Comparison of ENCODE assay signal across 21 cellular contexts in genomic region chr3:62597481-62597880, GRCh38.
DNase-seq lines count a peak whose midpoint lies in the region; ATAC-seq, FAIRE-seq and TF ChIP-seq lines count a peak whose summit lies in the region.
"Had no signal": no experiment of that assay in that cellular context is flagged by ENCODE, and none has a peak within 500 bp of the region (broad histone marks: within the 10 kb centered on the region; RNA-seq: fewer than 3 reads in every experiment).

No MANE protein-coding gene starts in this region.

- H3K4me1 ChIP-seq in SJCRH30: no peaks in the 10 kb centered on the region; the same call in 1 of the 2 replicates
- H3K4me1 ChIP-seq in fibroblast of lung (ENCODE audit: control insufficient read depth, extremely low read depth, insufficient read depth, low read length): peaks cover 33% of the 10 kb centered on the region
- H3K4me1 ChIP-seq in osteoblast (ENCODE audit: insufficient read depth, low read length): peaks cover 22% of the 10 kb centered on the region
- no peaks in the 10 kb centered on the region for H3K4me1 ChIP-seq in HepG2 (ENCODE audit: insufficient read depth, low read length)

- TF ChIP-seq EP300 in HepG2 (IDR thresholded peaks at IDR 0.05; ENCODE audit: low read depth in 2 of 2, low read length in 2 of 2): no peak
- no peak for TF ChIP-seq EP300 in HepG2 (CRISPR knock-in tag; IDR thresholded peaks at IDR 0.05; ENCODE audit: borderline replicate concordance)

- no CpG with 5 or more reads among the region's 4 CpGs for WGBS in HepG2 (ENCODE audit: low lambda C conversion rate)

- no peak for TF ChIP-seq RAD21 in HepG2 (CRISPR knock-in tag; IDR thresholded peaks at IDR 0.05)

- no peak overlapping the region for H2AFZ ChIP-seq in fibroblast of lung (ENCODE audit: low read length)
- no peak overlapping the region for H2AFZ ChIP-seq in osteoblast (ENCODE audit: low read length)
- H2AFZ ChIP-seq in HepG2 (ENCODE audit: low read length): no peak overlapping the region

- CTCF ChIA-PET in HepG2 (lab: Yijun Ruan, JAX; ENCODE audit: low intra/inter-chr PET ratio, low total read pairs): no interaction called here

- H3K27ac ChIP-seq in SJCRH30 (no peak overlapping the region), fibroblast of lung (ENCODE audit: insufficient read depth, low read length) (no peak overlapping the region), osteoblast (ENCODE audit: low read depth, low read length) (no peak overlapping the region), HepG2 (ENCODE audit: extremely low read length, insufficient read depth, low read length) (no peak overlapping the region)
- H3K27ac ChIP-seq: RWPE1, SK-N-MC had no signal

- H4K20me1 ChIP-seq in fibroblast of lung (ENCODE audit: control insufficient read depth, extremely low read depth, insufficient read depth, low read length): no peaks in the 10 kb centered on the region
- no peaks in the 10 kb centered on the region for H4K20me1 ChIP-seq in osteoblast (ENCODE audit: insufficient read depth, low read length)
- H4K20me1 ChIP-seq in HepG2 (ENCODE audit: insufficient read depth, low read length): no peaks in the 10 kb centered on the region

- no TSS peak for BruUV-seq in HepG2 (replicated peaks; lab: Mats Ljungman, UMichigan)

- H3K4me2 ChIP-seq in fibroblast of lung (ENCODE audit: extremely low read depth, insufficient read depth, low read length) (no peak overlapping the region), osteoblast (ENCODE audit: insufficient read depth, low read length) (no peak overlapping the region), HepG2 (ENCODE audit: low read depth, low read length) (no peak overlapping the region)

- no peak for ATAC-seq in HepG2

- H3K79me2 ChIP-seq in fibroblast of lung (ENCODE audit: control insufficient read depth, insufficient read depth, low read length) (no peaks in the 10 kb centered on the region), osteoblast (ENCODE audit: insufficient read depth, low read length) (no peaks in the 10 kb centered on the region), HepG2 (ENCODE audit: insufficient read depth, low read length) (no peaks in the 10 kb centered on the region)

- no peak for FAIRE-seq in HepG2 (lab: Jason Lieb, UNC)
- FAIRE-seq: GM18507, H54 had no signal

- TF ChIP-seq POLR2A in HepG2 (IDR thresholded peaks at IDR 0.05; ENCODE audit: insufficient read depth in 1 of 2, low read depth in 2 of 2, low read length in 2 of 2): no peak

- intact Hi-C loops in HepG2 (cut with micrococcal nuclease; ENCODE audit: unreplicated experiment): no loop called here

- H3K27me3 ChIP-seq in SJCRH30 (no peaks in the 10 kb centered on the region), fibroblast of lung (ENCODE audit: control insufficient read depth, insufficient read depth, low read length) (no peaks in the 10 kb centered on the region), osteoblast (ENCODE audit: insufficient read depth, low read length) (no peaks in the 10 kb centered on the region), HepG2 (ENCODE audit: control insufficient read depth in 1 of 2, insufficient read depth in 2 of 2, low read length in 2 of 2) (no peaks in the 10 kb centered on the region; a peak in 1 of 5 replicates)
- H3K27me3 ChIP-seq: MG63 had no signal

- H3K9ac ChIP-seq in fibroblast of lung (ENCODE audit: insufficient read depth, low read length) (no peak overlapping the region), HepG2 (ENCODE audit: insufficient read depth, low read depth, low read length) (no peak overlapping the region)

- H3K4me3 ChIP-seq in HFF-Myc (replicated peaks; ENCODE audit: low read depth, low read length) (no peak overlapping the region), SJCRH30 (no peak overlapping the region), fibroblast of lung (replicated peaks in 1 of 4; ENCODE audit: control extremely low read depth in 1 of 4, insufficient read depth in 1 of 4, low read depth in 3 of 4, low read length in 4 of 4) (no peak overlapping the region), osteoblast (ENCODE audit: insufficient read depth, low read length) (no peak overlapping the region), HepG2 (replicated peaks in 1 of 3; ENCODE audit: insufficient read depth in 1 of 3, low read depth in 2 of 3, low read length in 3 of 3) (no peak overlapping the region)
- H3K4me3 ChIP-seq: MG63, SK-N-MC had no signal

- no peaks in the 10 kb centered on the region for H3K36me3 ChIP-seq in SJCRH30
- no peaks in the 10 kb centered on the region for H3K36me3 ChIP-seq in fibroblast of lung (ENCODE audit: control insufficient read depth, insufficient read depth, low read length)
- no peaks in the 10 kb centered on the region for H3K36me3 ChIP-seq in osteoblast (ENCODE audit: insufficient read depth, low read length)
- no peaks in the 10 kb centered on the region for H3K36me3 ChIP-seq in HepG2 (replicated peaks in 1 of 2; ENCODE audit: control insufficient read depth in 1 of 2, insufficient read depth in 2 of 2, low read length in 2 of 2)
- H3K36me3 ChIP-seq: MG63 had no signal

- peak; percentile 58 for DNase-seq in HFF-Myc (ENCODE audit: extremely low read depth, low read depth)
- DNase-seq in SJCRH30: peak; percentile 3 to 16
- DNase-seq in fibroblast of lung (ENCODE audit: low read depth in 2 of 2): peak; percentile 42 to 90
- peak; percentile 59 for DNase-seq in osteoblast (ENCODE audit: insufficient read length, low spot score, missing footprints)
- no peak for DNase-seq in HepG2 (ENCODE audit: low spot score)
- no peak for DNase-seq in COLO829 (ENCODE audit: low spot score)
- no peak for DNase-seq in NK-92 treated with Interleukin-12 subunit alpha and Interleukin-12 subunit beta, amount 100 ng/mL, for 24 hours (lab: John Stamatoyannopoulos, UW)
- DNase-seq: DMS153, KBM-7, MG63, NCI-H1105 treated with DMSO at 0.1 percent for 48 hours, NCI-H146, NCI-H1930, NCI-H446, NCI-H524 treated with DMSO at 0.1 percent for 48 hours, NCI-H774, SHP77 had no signal

- POLR2A ChIA-PET in HepG2 (lab: Yijun Ruan, JAX): no interaction called here

- H3K9me3 ChIP-seq in SJCRH30 (replicated peaks) (no peaks in the 10 kb centered on the region), fibroblast of lung (ENCODE audit: control insufficient read depth, insufficient read depth, low read depth, low read length) (no peaks in the 10 kb centered on the region), osteoblast (ENCODE audit: low read depth, low read length) (no peaks in the 10 kb centered on the region), HepG2 (ENCODE audit: low read length) (no peaks in the 10 kb centered on the region)
- H3K9me3 ChIP-seq: MG63 had no signal

- in situ Hi-C loops in HepG2 (cut with HindIII; ENCODE audit: extremely low pct_ligation_motif_present, low pct_unique_long_range_greater_than_20kb): no loop called here

- TF ChIP-seq CTCF in HFF-Myc (IDR thresholded peaks at IDR 0.05; ENCODE audit: low read depth, low read length, missing control alignments) (no peak), fibroblast of lung (conservative IDR thresholded peaks at IDR 0.05 in 1 of 2, IDR thresholded peaks at IDR 0.05 in 1 of 2; ENCODE audit: low read depth in 1 of 2, low read length in 2 of 2) (no peak), osteoblast (IDR thresholded peaks at IDR 0.05; ENCODE audit: extremely low read depth, low read depth, low read length) (no peak), HepG2 (CRISPR knock-in tag; IDR thresholded peaks at IDR 0.05) (no peak)

TF ChIP-seq in HepG2, 621 proteins besides CTCF, POLR2A, EP300 and RAD21:
- TF ChIP-seq GLMP (CRISPR knock-in tag; IDR thresholded peaks at IDR 0.05; ENCODE audit: borderline replicate concordance): no peak
TF ChIP-seq in HepG2: peak in this region for 0.

Comparison
In these comparisons a context has a peak if more than half of its experiments do, and no peak if none do; other contexts are left out.
1. DNase-seq: peak in HFF-Myc (single experiment), SJCRH30 (2 of 2), fibroblast of lung (2 of 2) and osteoblast (single experiment); none in HepG2 (single experiment), COLO829 (single experiment) and NK-92 treated with Interleukin-12 subunit alpha and Interleukin-12 subunit beta, amount 100 ng/mL, for 24 hours (single experiment).